ENCODE assay signal across 8 cellular contexts in genomic region chr16:87463722-87464690, GRCh38. TPM values are rescaled to one million over a fixed set of nuclear protein-coding genes. Genes with fewer than 3 reads are reported as not detected.
DNase-seq lines count a peak whose midpoint lies in the region; ATAC-seq, FAIRE-seq and TF ChIP-seq lines count a peak whose summit lies in the region.

No MANE protein-coding gene starts in this region.

- ATAC-seq in K562 = peak; percentile 30; the same call in 2 of the 3 replicates
- ATAC-seq in right lobe of liver = peak in 3 of 4 donors; percentile 17 to 39 (median 37)
- peak; percentile 78 for ATAC-seq in stimulated activated naive CD8-positive, alpha-beta T cell treated with anti-CD3 and anti-CD28 coated beads, Interleukin-15, Interleukin-2, amounts not matched to agents 100 U/mL and 50 U/mL, for 24 hours
- no peak for ATAC-seq in HG02840 (IDR thresholded peaks at IDR 0.05; ENCODE audit: low FRiP score, unreplicated experiment)
- ATAC-seq in GM21737 (IDR thresholded peaks at IDR 0.05; ENCODE audit: unreplicated experiment) = no peak

- peaks cover 7% of the 10 kb centered on the region; the same call in 1 of the 2 replicates for H4K20me1 ChIP-seq in K562 (replicated peaks; ENCODE audit: control insufficient read depth, insufficient read depth, low read length)

- no peak for TF ChIP-seq POLR2A in K562 (conservative IDR thresholded peaks at IDR 0.05)
- no peak for TF ChIP-seq POLR2A in right lobe of liver (IDR thresholded peaks at IDR 0.05)

- in situ Hi-C loops in K562 (cut with MboI) = no loop called here

- no TSS peak for BruUV-seq in K562 (replicated peaks; lab: Mats Ljungman, UMichigan)

- peak overlapping the region; percentile 82 for H2AFZ ChIP-seq in K562 (ENCODE audit: low read depth, low read length)

- WGBS in K562 (ENCODE audit: insufficient coverage, low coverage, missing lambda C conversion rate) = 51% methylated on average over 20 of the region's 22 CpGs
- WGBS in right lobe of liver (ENCODE audit: insufficient coverage, low coverage, low lambda C conversion rate, missing lambda C conversion rate) = 50% methylated on average over 13 of the region's 22 CpGs

- CTCF ChIA-PET in K562 (lab: Yijun Ruan, JAX; ENCODE audit: low intra/inter-chr PET ratio) = no interaction called here

- intact Hi-C loops in K562 (cut with micrococcal nuclease) = loop anchor here (2.0 to 5.0 kb wide), 2 partner anchors 27 to 108 kb away; no protein-coding TSS in a partner anchor
- intact Hi-C loops in right lobe of liver (cut with DNase I) = no loop called here

- FAIRE-seq in RCC 7860 (lab: Jason Lieb, UNC) (peak; percentile 30), K562 (lab: Jason Lieb, UNC) (no peak)

- no peaks in the 10 kb centered on the region for H3K9me1 ChIP-seq in K562 (ENCODE audit: control insufficient read depth, insufficient read depth, low read length)

- H3K27ac ChIP-seq in K562 (ENCODE audit: extremely low read depth, low read depth, low read length) (peak overlapping the region; percentile 54), right lobe of liver (peak overlapping the region; percentile 88 to 98 (median 90))

- TF ChIP-seq CTCF in K562 (IDR thresholded peaks at IDR 0.05 in 2 of 3, conservative IDR thresholded peaks at IDR 0.05 in 1 of 3; ENCODE audit: insufficient read depth in 2 of 3, low read depth in 1 of 3, low read length in 3 of 3) (no peak), right lobe of liver (IDR thresholded peaks at IDR 0.05) (no peak)

- peaks cover 5% of the 10 kb centered on the region; the same call in 1 of the 3 replicates for H3K36me3 ChIP-seq in K562 (ENCODE audit: control insufficient read depth, insufficient read depth, low read length)
- H3K36me3 ChIP-seq in right lobe of liver = peaks cover 0 to 5% (median 3%) of the 10 kb centered on the region in 4 donors

- H3K4me1 ChIP-seq in K562 (replicated peaks in 1 of 2; ENCODE audit: control insufficient read depth in 2 of 2, insufficient read depth in 2 of 2, low read length in 2 of 2) = peaks cover 29 to 32% of the 10 kb centered on the region in 2 experiments
- peaks cover 3 to 51% (median 24%) of the 10 kb centered on the region in 4 donors for H3K4me1 ChIP-seq in right lobe of liver

- H3K27me3 ChIP-seq in K562 (ENCODE audit: control insufficient read depth in 2 of 2, insufficient read depth in 2 of 2, low read length in 2 of 2) (no peaks in the 10 kb centered on the region), right lobe of liver (no peaks in the 10 kb centered on the region)

- H3K4me3 ChIP-seq in K562 = no peak overlapping the region; the same call in 1 of the 2 replicates
- no peak overlapping the region for H3K4me3 ChIP-seq in right lobe of liver

- H3K9me3 ChIP-seq in K562 (replicated peaks; ENCODE audit: control insufficient read depth, insufficient read depth, low read depth, low read length) (no peaks in the 10 kb centered on the region), right lobe of liver (no peaks in the 10 kb centered on the region)

- POLR2A ChIA-PET in K562 (lab: Yijun Ruan, JAX) = interaction anchor here (1.1 to 1.3 kb wide), 2 partner anchors 9 to 11 kb away, joined by 3 read pairs; no protein-coding TSS in a partner anchor

- no peak for TF ChIP-seq EP300 in K562 (IDR thresholded peaks at IDR 0.05; ENCODE audit: low read length)

- peak overlapping the region; percentile 79 for H3K4me2 ChIP-seq in K562 (ENCODE audit: insufficient read depth, low read length)

- no peak for TF ChIP-seq RAD21 in K562 (CRISPR knock-in tag; conservative IDR thresholded peaks at IDR 0.05 in 1 of 2, IDR thresholded peaks at IDR 0.05 in 1 of 2)

- peak; percentile 56 for DNase-seq in GM19238 (ENCODE audit: insufficient read length, low spot score)
- DNase-seq in RCC 7860 (ENCODE audit: low spot score) = peak; percentile 72
- DNase-seq in K562 (ENCODE audit: extremely low read depth in 1 of 4, low spot score in 3 of 4) = peak in 2 of 4 experiments; percentile 42 to 52
- DNase-seq in right lobe of liver = no peak
- peak; percentile 62 for DNase-seq in stimulated activated naive CD8-positive, alpha-beta T cell treated with anti-CD3 and anti-CD28 coated beads, Interleukin-15, Interleukin-2, amounts not matched to agents 100 U/mL and 50 U/mL, for 24 hours
- DNase-seq in retina = no peak

- peak overlapping the region in 1 of 2 experiments; percentile 47; a peak in 2 of 4 replicates for H3K9ac ChIP-seq in K562 (ENCODE audit: insufficient read depth in 1 of 2, low read depth in 2 of 2, low read length in 2 of 2)

- H3K79me2 ChIP-seq in K562 (ENCODE audit: control insufficient read depth, insufficient read depth, low read length) = peaks cover 10% of the 10 kb centered on the region; the same call in 1 of the 3 replicates

TF ChIP-seq in K562, 482 proteins besides CTCF, POLR2A, EP300 and RAD21 (continues in another document):
- TF ChIP-seq ZBTB40 (IDR thresholded peaks at IDR 0.05) (peak; percentile 64), ZBTB40 (CRISPR knock-in tag; IDR thresholded peaks at IDR 0.05) (no peak), PYGO2 (tag; IDR thresholded peaks at IDR 0.05) (0 out of 2 replicates have a peak, but pooled peaks have one; percentile 12)

RNA-seq across cellular contexts. Expression of gene ZCCHC14, which starts 28.8 kb away (rescaled TPM):
- 12.3 and 12.8 TPM in 2 replicates for total RNA-seq in K562 (2011; cell fraction: chromatin; rRNA removed; ENCODE audit: low replicate concordance)
- total RNA-seq in K562 (2011; cell fraction: nucleolus; rRNA removed) = 8.2 and 10.7 TPM in 2 replicates
- total RNA-seq in K562 (2011; cell fraction: nucleoplasm; rRNA removed) = 7.7 and 8.7 TPM in 2 replicates
- total RNA-seq in K562 (2014; rRNA removed) = 3.0 and 3.6 TPM in 2 replicates
- total RNA-seq in K562 (2014; rRNA removed; fragmentation: Illumina TruSeq; extraction: Trizol) = 2.1 and 2.3 TPM in 2 replicates
- 2.9 and 3.3 TPM in 2 replicates for total RNA-seq in K562 (2015; rRNA removed; fragmentation: Illumina TruSeq; extraction: Trizol)
- total RNA-seq in K562 (2021) = 12.4 and 12.8 TPM in 2 replicates
- polyA plus RNA-seq in K562 (2011; rRNA removed) = 1.8 and 2.4 TPM in 2 replicates
- 1.9 and 2.9 TPM in 2 replicates for polyA plus RNA-seq in K562 (2011; cell fraction: cytosol; rRNA removed)
- polyA plus RNA-seq in K562 (2011; cell fraction: nucleus; rRNA removed) = 8.2 and 15.7 TPM in 2 replicates
- polyA plus RNA-seq in K562 (2012) = 7.3 and 8.2 TPM in 2 replicates
- polyA plus RNA-seq in K562 (2014; fragmentation: Illumina TruSeq; extraction: Trizol) = 5.9 and 6.0 TPM in 2 replicates
- polyA plus RNA-seq in K562 (2014; fragmentation: Nextera tagmentation; extraction: Ambion mirVana) = 1 to 10 TPM; 1.5 TPM
- polyA plus RNA-seq in K562 (2014; rRNA removed) = 5.1 and 5.5 TPM in 2 replicates
- 2.8 and 3.0 TPM in 2 replicates for polyA minus RNA-seq in K562 (2011; rRNA and poly(A)+ RNA removed)
- polyA minus RNA-seq in K562 (2011; cell fraction: cytosol; rRNA and poly(A)+ RNA removed) = 5.0 and 7.8 TPM in 2 replicates
- polyA minus RNA-seq in K562 (2011; cell fraction: nucleus; rRNA and poly(A)+ RNA removed) = 6.2 and 6.7 TPM in 2 replicates
- total RNA-seq in right lobe of liver = 10 to 100 TPM; 12.6 to 26.5 (median 17.7) TPM

Comparison
In these comparisons a context has a peak if more than half of its experiments do, and no peak if none do; other contexts are left out.
1. DNase-seq: peak in GM19238 (single experiment), RCC 7860 (single experiment) and stimulated activated naive CD8-positive, alpha-beta T cell treated with anti-CD3 and anti-CD28 coated beads, Interleukin-15, Interleukin-2, amounts not matched to agents 100 U/mL and 50 U/mL, for 24 hours (single experiment); none in right lobe of liver (0 of 3) and retina (single experiment).
2. ATAC-seq: peak in K562 (single experiment), right lobe of liver (3 of 4) and stimulated activated naive CD8-positive, alpha-beta T cell treated with anti-CD3 and anti-CD28 coated beads, Interleukin-15, Interleukin-2, amounts not matched to agents 100 U/mL and 50 U/mL, for 24 hours (single experiment); none in HG02840 (single experiment) and GM21737 (single experiment).